ENCODE assay signal across 1 cellular context in the genomic region with DNA sequence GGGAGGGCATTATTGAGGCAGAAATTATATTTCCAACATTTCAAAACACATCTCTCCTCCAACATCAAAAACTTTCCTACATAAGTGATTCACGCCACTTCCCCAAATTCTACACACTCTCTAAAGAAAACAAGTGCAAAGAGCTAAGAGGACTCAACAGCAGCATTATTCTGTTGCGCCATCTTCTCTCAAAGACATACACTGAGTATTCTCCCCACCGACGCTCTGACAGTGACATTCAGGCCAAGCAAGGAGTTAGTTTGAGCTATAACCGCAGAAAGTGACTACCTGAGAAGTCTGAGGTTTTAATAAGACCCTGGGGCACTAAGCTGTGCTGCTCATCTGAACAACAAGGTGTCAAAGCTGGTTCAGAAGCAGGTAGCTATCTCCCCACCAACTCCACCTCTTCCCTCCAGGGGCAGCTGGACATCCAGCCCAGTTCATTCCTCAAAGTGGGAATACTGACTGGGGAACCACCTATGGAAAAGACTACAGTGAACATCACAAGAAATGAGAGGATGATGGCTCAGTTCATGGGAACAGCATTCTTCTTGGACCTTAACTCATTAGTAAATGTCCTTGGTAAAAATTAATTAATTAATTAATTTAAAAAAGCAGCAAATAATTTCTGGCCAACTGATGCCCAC.
TF ChIP-seq lines count a peak whose summit lies in the region.

No MANE protein-coding gene starts in this region.

TF ChIP-seq in GM23338, 12 proteins besides CTCF, POLR2A, EP300 and RAD21 (continued from another document):
- TF ChIP-seq ETS1 (IDR thresholded peaks at IDR 0.05) (no peak), ZNF114 (CRISPR knock-in tag; IDR thresholded peaks at IDR 0.05) (no peak)
- TF ChIP-seq, protein P1, sequence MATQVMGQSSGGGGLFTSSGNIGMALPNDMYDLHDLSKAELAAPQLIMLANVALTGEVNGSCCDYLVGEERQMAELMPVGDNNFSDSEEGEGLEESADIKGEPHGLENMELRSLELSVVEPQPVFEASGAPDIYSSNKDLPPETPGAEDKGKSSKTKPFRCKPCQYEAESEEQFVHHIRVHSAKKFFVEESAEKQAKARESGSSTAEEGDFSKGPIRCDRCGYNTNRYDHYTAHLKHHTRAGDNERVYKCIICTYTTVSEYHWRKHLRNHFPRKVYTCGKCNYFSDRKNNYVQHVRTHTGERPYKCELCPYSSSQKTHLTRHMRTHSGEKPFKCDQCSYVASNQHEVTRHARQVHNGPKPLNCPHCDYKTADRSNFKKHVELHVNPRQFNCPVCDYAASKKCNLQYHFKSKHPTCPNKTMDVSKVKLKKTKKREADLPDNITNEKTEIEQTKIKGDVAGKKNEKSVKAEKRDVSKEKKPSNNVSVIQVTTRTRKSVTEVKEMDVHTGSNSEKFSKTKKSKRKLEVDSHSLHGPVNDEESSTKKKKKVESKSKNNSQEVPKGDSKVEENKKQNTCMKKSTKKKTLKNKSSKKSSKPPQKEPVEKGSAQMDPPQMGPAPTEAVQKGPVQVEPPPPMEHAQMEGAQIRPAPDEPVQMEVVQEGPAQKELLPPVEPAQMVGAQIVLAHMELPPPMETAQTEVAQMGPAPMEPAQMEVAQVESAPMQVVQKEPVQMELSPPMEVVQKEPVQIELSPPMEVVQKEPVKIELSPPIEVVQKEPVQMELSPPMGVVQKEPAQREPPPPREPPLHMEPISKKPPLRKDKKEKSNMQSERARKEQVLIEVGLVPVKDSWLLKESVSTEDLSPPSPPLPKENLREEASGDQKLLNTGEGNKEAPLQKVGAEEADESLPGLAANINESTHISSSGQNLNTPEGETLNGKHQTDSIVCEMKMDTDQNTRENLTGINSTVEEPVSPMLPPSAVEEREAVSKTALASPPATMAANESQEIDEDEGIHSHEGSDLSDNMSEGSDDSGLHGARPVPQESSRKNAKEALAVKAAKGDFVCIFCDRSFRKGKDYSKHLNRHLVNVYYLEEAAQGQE (IDR thresholded peaks at IDR 0.05; ENCODE audit: unreplicated experiment): no peak
TF ChIP-seq in GM23338: peak in this region for 0.
